Comparison of ENCODE assay signal across 8 cellular contexts in the genomic region with DNA sequence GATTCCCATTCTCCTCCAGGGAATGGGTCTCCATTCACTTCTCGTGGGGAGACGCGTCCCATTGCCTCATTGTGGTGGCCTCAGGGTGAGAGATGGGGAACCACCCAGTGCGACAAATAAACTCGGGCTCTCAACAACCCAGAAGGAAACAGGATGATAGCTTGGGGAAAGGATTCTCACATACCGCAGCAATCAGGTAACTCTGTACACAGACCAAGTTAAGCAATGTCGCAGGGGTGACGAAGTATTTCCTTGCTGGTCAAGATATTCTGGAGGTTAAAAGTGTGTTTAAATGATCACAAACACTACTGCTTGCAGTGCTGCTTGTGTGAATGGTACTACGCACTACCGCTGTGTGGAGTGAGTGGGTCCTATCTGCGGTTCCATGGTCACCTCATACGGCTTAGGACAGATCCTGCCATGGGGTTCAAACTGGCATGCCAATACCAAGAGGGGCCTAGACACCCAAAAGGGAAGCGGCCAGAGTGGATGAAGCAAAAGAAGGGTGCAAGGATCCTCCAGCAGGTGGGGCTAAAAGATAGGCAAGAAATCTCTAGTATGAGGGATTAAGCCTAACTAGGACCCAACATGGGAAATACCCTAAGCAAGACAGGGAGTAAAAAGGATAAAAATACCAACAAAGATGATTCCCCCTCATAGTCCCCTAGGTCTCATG.
A peak's percentile ranks its signal among the peaks of the same experiment; 100 is the strongest.
DNase-seq lines count a peak whose midpoint lies in the region; ATAC-seq, FAIRE-seq and TF ChIP-seq lines count a peak whose summit lies in the region.

No MANE protein-coding gene starts in this region.

- peak; percentile 86 to 95; a peak in 5 of 6 replicates for ATAC-seq in A549
- peak; percentile 85 for ATAC-seq in GM18498 (IDR thresholded peaks at IDR 0.05; ENCODE audit: unreplicated experiment)
- peak; percentile 64 for ATAC-seq in HG03060 (IDR thresholded peaks at IDR 0.05; ENCODE audit: low read depth, unreplicated experiment)

- H3K9me3 ChIP-seq in A549 = no peaks in the 10 kb centered on the region

- 76% methylated on average over 13 of the region's 13 CpGs for WGBS in A549 (ENCODE audit: missing lambda C conversion rate)

- 0 out of 3 replicates have a peak overlapping the region, but pooled peaks have one; percentile 35 for H3K4me2 ChIP-seq in A549

- DNase-seq in A549 (ENCODE audit: low read depth in 1 of 2, low spot score in 1 of 2) (peak; percentile 28 to 74), NCI-H345 (lab: John Stamatoyannopoulos, UW) (peak; percentile 60), dorsolateral prefrontal cortex (peak in 2 of 10 donors; percentile 12 to 27), mesothelial cell of epicardium (ENCODE audit: low spot score in 2 of 2, unreplicated experiment in 2 of 2) (peak in 1 of 2 experiments; percentile 51)
- DNase-seq in activated CD4-positive, alpha-beta T cell treated with anti-CD3 and anti-CD28 coated beads, Interleukin-2, amount 10 ng/mL, durations not matched to agents 24 days and 14 days = peak; percentile 87
- peak; percentile 9 for DNase-seq in stimulated activated CD8-positive, alpha-beta memory T cell treated with anti-CD3 and anti-CD28 coated beads, Interleukin-7, amount 100 ng/mL, for 24 hours (ENCODE audit: low read depth)

- no peak for TF ChIP-seq EP300 in A549 (IDR thresholded peaks at IDR 0.05)

- intact Hi-C loops in activated CD4-positive, alpha-beta T cell treated with anti-CD3 and anti-CD28 coated beads, Interleukin-2, amount 10 ng/mL, durations not matched to agents 24 days and 14 days (cut with micrococcal nuclease) = loop anchor here (1.0 to 10.0 kb wide), 3 partner anchors 255 to 642 kb away; no protein-coding TSS in a partner anchor
- intact Hi-C loops in dorsolateral prefrontal cortex (cut with DNase I) = loop anchor here (2.0 to 10.0 kb wide), 3 partner anchors 256 to 425 kb away; no protein-coding TSS in a partner anchor

- H3K27ac Mint-ChIP-seq in activated CD4-positive, alpha-beta T cell treated with anti-CD3 and anti-CD28 coated beads, Interleukin-2, amount 10 ng/mL, durations not matched to agents 24 days and 14 days = no peak overlapping the region
- H3K27ac Mint-ChIP-seq in mesothelial cell of epicardium = peak overlapping the region; percentile 15

- H3K9me3 Mint-ChIP-seq in activated CD4-positive, alpha-beta T cell treated with anti-CD3 and anti-CD28 coated beads, Interleukin-2, amount 10 ng/mL, durations not matched to agents 24 days and 14 days = no peaks in the 10 kb centered on the region
- peaks cover 9% of the 10 kb centered on the region for H3K9me3 Mint-ChIP-seq in mesothelial cell of epicardium

- peaks cover 2% of the 10 kb centered on the region for H3K27me3 Mint-ChIP-seq in activated CD4-positive, alpha-beta T cell treated with anti-CD3 and anti-CD28 coated beads, Interleukin-2, amount 10 ng/mL, durations not matched to agents 24 days and 14 days
- no peaks in the 10 kb centered on the region for H3K27me3 Mint-ChIP-seq in mesothelial cell of epicardium (ENCODE audit: low read depth)

- no peak overlapping the region for H3K4me3 Mint-ChIP-seq in activated CD4-positive, alpha-beta T cell treated with anti-CD3 and anti-CD28 coated beads, Interleukin-2, amount 10 ng/mL, durations not matched to agents 24 days and 14 days
- H3K4me3 Mint-ChIP-seq in mesothelial cell of epicardium = no peak overlapping the region

- no peaks in the 10 kb centered on the region for H3K36me3 Mint-ChIP-seq in activated CD4-positive, alpha-beta T cell treated with anti-CD3 and anti-CD28 coated beads, Interleukin-2, amount 10 ng/mL, durations not matched to agents 24 days and 14 days (ENCODE audit: low read depth)
- H3K36me3 Mint-ChIP-seq in mesothelial cell of epicardium = peaks cover 7% of the 10 kb centered on the region

- TF ChIP-seq CTCF in A549 (IDR thresholded peaks at IDR 0.05) (peak; percentile 73), dorsolateral prefrontal cortex (IDR thresholded peaks at IDR 0.05 in 54 of 56, conservative IDR thresholded peaks at IDR 0.05 in 2 of 56; ENCODE audit: low read depth in 1 of 56, partially characterized antibody in 56 of 56) (peak; percentile 22 to 75 (median 59)), mesothelial cell of epicardium (IDR thresholded peaks at IDR 0.05; ENCODE audit: unreplicated experiment) (peak; percentile 46)

- H3K4me3 ChIP-seq in A549 (no peak overlapping the region), dorsolateral prefrontal cortex (no peak overlapping the region)

- H3K4me1 ChIP-seq in A549 = peaks cover 17% of the 10 kb centered on the region

- H3K27me3 ChIP-seq in dorsolateral prefrontal cortex = no peaks in the 10 kb centered on the region

- no peak for TF ChIP-seq POLR2A in A549 (IDR thresholded peaks at IDR 0.05; ENCODE audit: low read length)

- POLR2A ChIA-PET in A549 (lab: Yijun Ruan, JAX) = no interaction called here

- CTCF ChIA-PET in A549 (lab: Yijun Ruan, JAX) = interaction anchor here (0.7 to 2.3 kb wide), 12 partner anchors 9 to 423 kb away, joined by 3 to 9 read pairs (median 3); no protein-coding TSS in a partner anchor

- H3K27ac ChIP-seq in A549 (peak overlapping the region; percentile 33 to 68; a peak in 4 of 6 replicates), dorsolateral prefrontal cortex (no peak overlapping the region)

- FAIRE-seq in A549 (lab: Jason Lieb, UNC) = no peak

- peak; percentile 91 to 96 for TF ChIP-seq RAD21 in A549 (conservative IDR thresholded peaks at IDR 0.05 in 1 of 2, IDR thresholded peaks at IDR 0.05 in 1 of 2)

- H3K4me1 Mint-ChIP-seq in activated CD4-positive, alpha-beta T cell treated with anti-CD3 and anti-CD28 coated beads, Interleukin-2, amount 10 ng/mL, durations not matched to agents 24 days and 14 days = peaks cover 2% of the 10 kb centered on the region
- H3K4me1 Mint-ChIP-seq in mesothelial cell of epicardium = peaks cover 27% of the 10 kb centered on the region

TF ChIP-seq in A549, 52 proteins besides CTCF, POLR2A, EP300 and RAD21:
- TF ChIP-seq ZFP36 (IDR thresholded peaks at IDR 0.05; ENCODE audit: borderline replicate concordance, partially characterized antibody) = peak; percentile 15
- TF ChIP-seq SMC3 (IDR thresholded peaks at IDR 0.05) = peak; percentile 93
- TF ChIP-seq, protein P1, sequence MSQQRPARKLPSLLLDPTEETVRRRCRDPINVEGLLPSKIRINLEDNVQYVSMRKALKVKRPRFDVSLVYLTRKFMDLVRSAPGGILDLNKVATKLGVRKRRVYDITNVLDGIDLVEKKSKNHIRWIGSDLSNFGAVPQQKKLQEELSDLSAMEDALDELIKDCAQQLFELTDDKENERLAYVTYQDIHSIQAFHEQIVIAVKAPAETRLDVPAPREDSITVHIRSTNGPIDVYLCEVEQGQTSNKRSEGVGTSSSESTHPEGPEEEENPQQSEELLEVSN (IDR thresholded peaks at IDR 0.05; ENCODE audit: borderline replicate concordance, low read depth) = no peak

Comparison
In these comparisons a context has a peak if more than half of its experiments do, and no peak if none do; other contexts are left out.
1. H3K27ac ChIP-seq: peak in A549 (2 of 2); none in dorsolateral prefrontal cortex (0 of 59).
2. Peak in every context shown above with its lines, with median percentiles within 50 percentile points of each other: ATAC-seq and CTCF ChIP-seq.